Comparison of ENCODE assay signal across 1 cellular context in genomic region chr6:163585932-163586437, GRCh38.
TF ChIP-seq lines count a peak whose summit lies in the region.

No MANE protein-coding gene starts in this region.

TF ChIP-seq in HEK293, 187 proteins besides CTCF, POLR2A, EP300 and RAD21 (continued from another document):
- peak; percentile 24; the same call in 1 of the 2 replicates for TF ChIP-seq ZNF629 (tag by site-specific recombination; IDR thresholded peaks at IDR 0.05)
- no peak for TF ChIP-seq ZNF274 (IDR thresholded peaks at IDR 0.05; ENCODE audit: low read length)
- no peak for TF ChIP-seq ZNF274 (tag by site-specific recombination; IDR thresholded peaks at IDR 0.05; ENCODE audit: borderline replicate concordance)
- TF ChIP-seq ZNF449 (tag by site-specific recombination; IDR thresholded peaks at IDR 0.05): no peak
- TF ChIP-seq ZNF548 (tag by site-specific recombination; IDR thresholded peaks at IDR 0.05): no peak
- TF ChIP-seq ZBTB21 (tag by site-specific recombination; IDR thresholded peaks at IDR 0.05): no peak
- TF ChIP-seq ZNF391 (tag by site-specific recombination; IDR thresholded peaks at IDR 0.05; ENCODE audit: borderline replicate concordance, low read depth): no peak
- peak; percentile 30; the same call in 1 of the 2 replicates for TF ChIP-seq ZNF518A (tag by site-specific recombination; conservative IDR thresholded peaks at IDR 0.05; ENCODE audit: low read depth)
- TF ChIP-seq ZNF639 (tag by site-specific recombination; IDR thresholded peaks at IDR 0.05): no peak
- no peak for TF ChIP-seq ZIC2 (tag by site-specific recombination; IDR thresholded peaks at IDR 0.05)
- TF ChIP-seq REST (tag by site-specific recombination; IDR thresholded peaks at IDR 0.05): peak; percentile 81
- TF ChIP-seq ZNF792 (tag by site-specific recombination; IDR thresholded peaks at IDR 0.05): no peak
